ENCODE assay signal across 20 cellular contexts in genomic region chr13:23622991-23623390, GRCh38. TPM values are rescaled to one million over a fixed set of nuclear protein-coding genes. Genes with fewer than 3 reads are reported as not detected.
A peak's percentile ranks its signal among the peaks of the same experiment; 100 is the strongest.
DNase-seq lines count a peak whose midpoint lies in the region; ATAC-seq and TF ChIP-seq lines count a peak whose summit lies in the region.
"Had no signal": no experiment of that assay in that cellular context is flagged by ENCODE, and none has a peak within 500 bp of the region (broad histone marks: within the 10 kb centered on the region; RNA-seq: fewer than 3 reads in every experiment).

No MANE protein-coding gene starts in this region.

- no peaks in the 10 kb centered on the region for H3K27me3 ChIP-seq in GM06990 (replicated peaks; ENCODE audit: control insufficient read depth, insufficient read depth, low read length)
- no peaks in the 10 kb centered on the region for H3K27me3 ChIP-seq in PC-9 (ENCODE audit: insufficient read depth, low read depth)
- H3K27me3 ChIP-seq: cardiac muscle cell, tibial artery had no signal

- POLR2A ChIA-PET in PC-9 (lab: Charles Lee; ENCODE audit: unreplicated experiment) = no interaction called here

- H3F3A ChIP-seq in PC-9 (ENCODE audit: insufficient read depth, low read depth) = no peaks in the 10 kb centered on the region

- H3K4me1 ChIP-seq in PC-9 (replicated peaks; ENCODE audit: insufficient read depth) (no peaks in the 10 kb centered on the region), mucosa of descending colon (ENCODE audit: low read depth) (no peaks in the 10 kb centered on the region)

- no TSS peak for BruUV-seq in PC-9 (replicated peaks; lab: Mats Ljungman, UMichigan)

- CTCF ChIA-PET in PC-9 (lab: Charles Lee) = no interaction called here

- ATAC-seq in GM18498 (IDR thresholded peaks at IDR 0.05; ENCODE audit: unreplicated experiment) (peak; percentile 65), GM21423 (IDR thresholded peaks at IDR 0.05; ENCODE audit: unreplicated experiment) (peak; percentile 52), HG03565 (IDR thresholded peaks at IDR 0.05; ENCODE audit: unreplicated experiment) (peak; percentile 62), esophagus mucosa (no peak), mucosa of descending colon (no peak)
- ATAC-seq: SK-N-SH treated with all-trans-retinoic acid at 6 μM for 48 hours had no signal

- no peaks in the 10 kb centered on the region for H4K20me1 ChIP-seq in PC-9 (ENCODE audit: insufficient read depth)

- H3K4me3 ChIP-seq in GM06990 (replicated peaks; ENCODE audit: low read depth, low read length) (no peak overlapping the region), PC-9 (no peak overlapping the region), mucosa of descending colon (no peak overlapping the region)
- H3K4me3 ChIP-seq: cardiac muscle cell, tibial artery had no signal

- no peak overlapping the region for H3K27ac ChIP-seq in PC-9
- H3K27ac ChIP-seq: cardiac muscle cell, HL-60, tibial artery had no signal

- intact Hi-C loops in PC-9 (cut with micrococcal nuclease; ENCODE audit: unreplicated experiment) (no loop called here), mucosa of descending colon (cut with DNase I, micrococcal nuclease) (no loop called here)

- no peak overlapping the region for H2AFZ ChIP-seq in PC-9

- H3K9me3 ChIP-seq in PC-9 (ENCODE audit: insufficient read depth, low read depth) = no peaks in the 10 kb centered on the region
- H3K9me3 ChIP-seq in mucosa of descending colon = no peaks in the 10 kb centered on the region
- H3K9me3 ChIP-seq: tibial artery had no signal

- no peak overlapping the region for H3K4me2 ChIP-seq in PC-9

- TF ChIP-seq CTCF in GM06990 (IDR thresholded peaks at IDR 0.05; ENCODE audit: insufficient read depth, low read length, poor library complexity, severe bottlenecking) (no peak), PC-9 (conservative IDR thresholded peaks at IDR 0.05) (no peak), mucosa of descending colon (IDR thresholded peaks at IDR 0.05) (no peak)

- H3K9me2 ChIP-seq in PC-9 (ENCODE audit: insufficient read depth) = no peaks in the 10 kb centered on the region

- H3K36me3 ChIP-seq in GM06990 (ENCODE audit: control insufficient read depth, insufficient read depth, low read length) = peaks cover 7% of the 10 kb centered on the region
- no peaks in the 10 kb centered on the region for H3K36me3 ChIP-seq in PC-9 (ENCODE audit: low read depth)
- no peaks in the 10 kb centered on the region for H3K36me3 ChIP-seq in mucosa of descending colon (ENCODE audit: low read depth)
- H3K36me3 ChIP-seq: tibial artery had no signal

- peak; percentile 24 for DNase-seq in GM06990 (ENCODE audit: extremely low read depth, insufficient read length)
- no peak for DNase-seq in PC-9
- no peak for DNase-seq in NCI-H1930 (lab: John Stamatoyannopoulos, UW)
- no peak for DNase-seq in mucosa of descending colon
- DNase-seq: activated naive CD4-positive, alpha-beta T cell treated with anti-CD3 and anti-CD28 coated beads, Interleukin-2, amount 50 U/mL, for 16 hours; activated T-cell treated with anti-CD3 and anti-CD28 coated beads, Interleukin-2, amount 50 U/mL, for 1 hour; glutamatergic neuron; H9; NCI-H2107; NCI-H524 treated with DMSO at 0.1 percent for 48 hours; stimulated activated CD4-positive, alpha-beta T cell treated with anti-CD3 and anti-CD28 coated beads, Interleukin-4, amount 100 ng/mL, for 1 hour; stimulated activated naive CD4-positive, alpha-beta T cell treated with Interleukin-2 at 50 U/mL for 16 hours; tibial artery had no signal

- no peaks in the 10 kb centered on the region for H3K79me2 ChIP-seq in PC-9 (ENCODE audit: low read depth)

RNA-seq across cellular contexts. Expression of gene TNFRSF19, which starts 52.8 kb away (rescaled TPM):
- total RNA-seq in PC-9 (2021) = 0.13 and 0.24 TPM in 2 replicates
- 13.1 TPM for total RNA-seq in esophagus mucosa
- 1 to 10 TPM in 1 of 3 donors, under 1 TPM in 2; 0.32 to 3.8 (median 0.58) TPM for total RNA-seq in mucosa of descending colon

Comparison
In these comparisons a context has a peak if more than half of its experiments do, and no peak if none do; other contexts are left out.
1. ATAC-seq: peak in GM18498 (single experiment), GM21423 (single experiment) and HG03565 (single experiment); none in esophagus mucosa (single experiment) and mucosa of descending colon (single experiment).